In the genomic region with DNA sequence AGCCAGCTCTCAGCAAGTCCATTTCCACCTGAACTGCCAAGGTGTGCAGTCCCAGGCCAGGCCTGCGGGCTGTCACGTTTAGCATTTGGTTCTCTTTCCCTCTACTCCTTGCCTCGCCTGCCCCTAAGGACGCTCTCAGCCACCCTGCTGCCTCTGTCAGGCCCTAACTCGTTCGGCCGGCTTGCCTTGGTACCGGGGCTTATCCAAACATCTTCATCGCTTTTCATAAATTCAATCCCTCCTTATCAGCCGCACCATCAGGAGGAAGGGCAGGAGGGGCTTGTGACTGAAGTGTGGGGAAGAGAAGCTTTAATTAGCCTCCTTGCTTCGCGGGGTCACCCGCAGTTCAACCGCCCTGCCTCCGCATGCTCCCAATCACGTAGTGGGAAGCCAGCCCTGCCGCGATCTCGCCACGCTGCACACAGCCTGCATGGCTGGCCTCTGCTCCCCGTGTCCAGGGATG, we compare ENCODE assay signal across 19 cellular contexts.
DNase-seq lines count a peak whose midpoint lies in the region; TF ChIP-seq lines count a peak whose summit lies in the region.
"Had no signal": no experiment of that assay in that cellular context is flagged by ENCODE, and none has a peak within 500 bp of the region (broad histone marks: within the 10 kb centered on the region; RNA-seq: fewer than 3 reads in every experiment).

No MANE protein-coding gene starts in this region.

- peaks cover 13% of the 10 kb centered on the region for H3K4me1 ChIP-seq in neural progenitor cell

- H3K4me3 Mint-ChIP-seq in neural progenitor cell = no peak overlapping the region
- H3K4me3 Mint-ChIP-seq: IgD-negative memory B cell had no signal

- no peaks in the 10 kb centered on the region for H4K20me1 ChIP-seq in neural progenitor cell (ENCODE audit: low read depth)

- no peaks in the 10 kb centered on the region for H3K36me3 Mint-ChIP-seq in neural progenitor cell
- H3K36me3 Mint-ChIP-seq: IgD-negative memory B cell had no signal

- H3K36me3 ChIP-seq in H7 (replicated peaks; ENCODE audit: control insufficient read depth, insufficient read depth, low read length) = no peaks in the 10 kb centered on the region
- no peaks in the 10 kb centered on the region for H3K36me3 ChIP-seq in neural progenitor cell

- peaks cover 2% of the 10 kb centered on the region for H3K27me3 Mint-ChIP-seq in neural progenitor cell (ENCODE audit: insufficient read depth, low read depth)

- peak overlapping the region; percentile 9 for H2AFZ ChIP-seq in neural progenitor cell (replicated peaks)
- H2AFZ ChIP-seq: PC-9 had no signal

- H3F3A ChIP-seq in neural progenitor cell (ENCODE audit: low read depth) = no peaks in the 10 kb centered on the region

- peaks cover 14% of the 10 kb centered on the region for H3K4me1 Mint-ChIP-seq in neural progenitor cell
- H3K4me1 Mint-ChIP-seq: IgD-negative memory B cell had no signal

- H3K27ac Mint-ChIP-seq in neural progenitor cell = peak overlapping the region; percentile 48

- H3K9me3 Mint-ChIP-seq in neural progenitor cell = peaks cover 6% of the 10 kb centered on the region

- no peak overlapping the region for H3K9ac ChIP-seq in neural progenitor cell

- no peak for TF ChIP-seq CTCF in neural progenitor cell (IDR thresholded peaks at IDR 0.05)

- DNase-seq in H7 (peak; percentile 69), NCI-H510A treated with DMSO at 0.1 percent for 48 hours (lab: John Stamatoyannopoulos, UW) (peak; percentile 38), cerebellum (ENCODE audit: low spot score) (peak; percentile 50), neural progenitor cell (ENCODE audit: low spot score) (peak; percentile 16), C1 segment of cervical spinal cord (lab: John Stamatoyannopoulos, UW) (no peak), RPMI8226 (no peak), NCI-H748 (lab: John Stamatoyannopoulos, UW; ENCODE audit: unreplicated experiment) (no peak)
- no peak for DNase-seq in activated CD8-positive, alpha-beta memory T cell treated with anti-CD3 and anti-CD28 coated beads, Interleukin-2, amount 50 U/mL, for 4 hours
- DNase-seq: activated CD4-positive, alpha-beta T cell treated with anti-CD3 and anti-CD28 coated beads, Interleukin-2, amount 50 U/mL, for 48 hours; GDM1; mucosa of descending colon; NCI-H1694 treated with DMSO at 0.1 percent for 48 hours; NCI-H774; occipital lobe; stimulated activated CD4-positive, alpha-beta T cell treated with anti-CD3 and anti-CD28 coated beads, Interleukin-2, amount 100 ng/mL, for 48 hours; stimulated activated CD8-positive, alpha-beta memory T cell treated with anti-CD3 and anti-CD28 coated beads, Interleukin-4, amount 100 ng/mL, for 48 hours had no signal

- no peak overlapping the region for H3K4me3 ChIP-seq in H7 (ENCODE audit: insufficient read depth, low read depth, low read length)
- no peak overlapping the region for H3K4me3 ChIP-seq in neural progenitor cell
- H3K4me3 ChIP-seq: GM12878, mucosa of descending colon, PC-9 had no signal

- no peaks in the 10 kb centered on the region for H3K27me3 ChIP-seq in H7 (ENCODE audit: control insufficient read depth, insufficient read depth, low read length)
- H3K27me3 ChIP-seq in neural progenitor cell = no peaks in the 10 kb centered on the region

- H3K9me3 ChIP-seq in neural progenitor cell (ENCODE audit: low read depth) = no peaks in the 10 kb centered on the region
- H3K9me3 ChIP-seq: mucosa of descending colon had no signal

- H3K4me2 ChIP-seq in neural progenitor cell = no peak overlapping the region
- H3K4me2 ChIP-seq: PC-9 had no signal

- no peaks in the 10 kb centered on the region for H3K79me2 ChIP-seq in neural progenitor cell (ENCODE audit: low read depth)

- H3K27ac ChIP-seq in neural progenitor cell = no peak overlapping the region
- H3K27ac ChIP-seq: PC-9 had no signal

Comparison
In these comparisons a context has a peak if more than half of its experiments do, and no peak if none do; other contexts are left out.
1. DNase-seq: peak in H7 (single experiment), NCI-H510A treated with DMSO at 0.1 percent for 48 hours (single experiment), cerebellum (single experiment) and neural progenitor cell (single experiment); none in activated CD8-positive, alpha-beta memory T cell treated with anti-CD3 and anti-CD28 coated beads, Interleukin-2, amount 50 U/mL, for 4 hours (single experiment), C1 segment of cervical spinal cord (0 of 14), RPMI8226 (single experiment) and NCI-H748 (single experiment).